In the genomic region with DNA sequence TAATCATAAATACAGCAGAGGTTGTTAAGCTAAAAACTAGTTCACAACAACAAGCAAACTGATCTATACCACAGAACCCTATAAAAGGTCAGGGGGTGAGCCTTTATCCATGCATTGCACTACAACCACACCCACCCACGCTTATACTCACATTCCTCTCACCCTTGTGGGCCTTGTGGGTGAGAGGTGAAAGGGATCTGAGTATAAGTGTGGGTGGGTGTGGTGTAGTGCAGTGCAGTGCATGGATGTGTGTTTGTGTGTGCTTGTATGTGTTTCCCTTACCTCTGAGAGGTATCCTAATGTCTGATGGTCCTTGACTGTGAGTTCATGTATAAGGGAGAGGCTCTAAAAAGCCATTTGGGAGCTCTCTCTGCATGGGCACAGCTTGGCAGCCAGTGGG, we compare ENCODE assay signal across 22 cellular contexts.
A peak's percentile ranks its signal among the peaks of the same experiment; 100 is the strongest.
DNase-seq lines count a peak whose midpoint lies in the region; ATAC-seq and TF ChIP-seq lines count a peak whose summit lies in the region.
"Had no signal": no experiment of that assay in that cellular context is flagged by ENCODE, and none has a peak within 500 bp of the region (broad histone marks: within the 10 kb centered on the region; RNA-seq: fewer than 3 reads in every experiment).

No MANE protein-coding gene starts in this region.

- H3K9me3 Mint-ChIP-seq in activated T-cell treated with anti-CD3 and anti-CD28 coated beads, Interleukin-2, amount 50 U/mL, for 72 hours = no peaks in the 10 kb centered on the region
- no peaks in the 10 kb centered on the region for H3K9me3 Mint-ChIP-seq in stimulated activated effector memory CD8-positive, alpha-beta T cell treated with anti-CD3 and anti-CD28 coated beads, Interleukin-12 subunit alpha, Interleukin-12 subunit beta, amount 100 ng/mL, for 72 hours
- H3K9me3 Mint-ChIP-seq: activated naive CD4-positive, alpha-beta T cell treated with anti-CD3 and anti-CD28 coated beads, Interleukin-2, amount 10 ng/mL, durations not matched to agents 7 days and 5 days had no signal

- H3K27me3 Mint-ChIP-seq in activated T-cell treated with anti-CD3 and anti-CD28 coated beads, Interleukin-2, amount 50 U/mL, for 72 hours (ENCODE audit: low read depth) = peaks cover 6% of the 10 kb centered on the region
- H3K27me3 Mint-ChIP-seq: activated naive CD4-positive, alpha-beta T cell treated with anti-CD3 and anti-CD28 coated beads, Interleukin-2, amount 10 ng/mL, durations not matched to agents 7 days and 5 days had no signal

- H3K27me3 ChIP-seq in heart left ventricle = no peaks in the 10 kb centered on the region
- H3K27me3 ChIP-seq: foreskin keratinocyte, tibial nerve had no signal

- 78 to 83% (median 82%) methylated on average over 1 of the region's 1 CpG for WGBS in heart left ventricle, 4 donors

- no peak for TF ChIP-seq POLR2A in heart left ventricle (IDR thresholded peaks at IDR 0.05)

- no peak for TF ChIP-seq CTCF in heart left ventricle (IDR thresholded peaks at IDR 0.05)

- intact Hi-C loops in heart left ventricle (cut with DNase I) = loop anchor here in 2 of 10 donors (5.0 to 10.0 kb wide), 3 partner anchors 100 to 283 kb away; a partner anchor contains a TSS

- H3K36me3 ChIP-seq in heart left ventricle = no peaks in the 10 kb centered on the region
- H3K36me3 ChIP-seq: tibial nerve had no signal

- no peak overlapping the region for H3K4me3 ChIP-seq in heart left ventricle
- H3K4me3 ChIP-seq: GM23248, tibial nerve had no signal

- H3K4me1 Mint-ChIP-seq in activated T-cell treated with anti-CD3 and anti-CD28 coated beads, Interleukin-2, amount 50 U/mL, for 72 hours (ENCODE audit: low read depth) = peaks cover 27% of the 10 kb centered on the region
- H3K4me1 Mint-ChIP-seq in stimulated activated effector memory CD8-positive, alpha-beta T cell treated with anti-CD3 and anti-CD28 coated beads, Interleukin-12 subunit alpha, Interleukin-12 subunit beta, amount 100 ng/mL, for 72 hours = peaks cover 30% of the 10 kb centered on the region
- H3K4me1 Mint-ChIP-seq: activated naive CD4-positive, alpha-beta T cell treated with anti-CD3 and anti-CD28 coated beads, Interleukin-2, amount 10 ng/mL, durations not matched to agents 7 days and 5 days had no signal

- H3K9me3 ChIP-seq in heart left ventricle = peaks cover 0 to 5% (median 0%) of the 10 kb centered on the region in 12 donors
- H3K9me3 ChIP-seq: tibial nerve had no signal

- H3K36me3 Mint-ChIP-seq in activated T-cell treated with anti-CD3 and anti-CD28 coated beads, Interleukin-2, amount 50 U/mL, for 72 hours (ENCODE audit: insufficient read depth in 2 of 2) = no peaks in the 10 kb centered on the region
- H3K36me3 Mint-ChIP-seq in stimulated activated effector memory CD8-positive, alpha-beta T cell treated with anti-CD3 and anti-CD28 coated beads, Interleukin-12 subunit alpha, Interleukin-12 subunit beta, amount 100 ng/mL, for 72 hours = no peaks in the 10 kb centered on the region
- H3K36me3 Mint-ChIP-seq: activated naive CD4-positive, alpha-beta T cell treated with anti-CD3 and anti-CD28 coated beads, Interleukin-2, amount 10 ng/mL, durations not matched to agents 7 days and 5 days had no signal

- peaks cover 0 to 17% (median 4%) of the 10 kb centered on the region in 12 donors for H3K4me1 ChIP-seq in heart left ventricle
- H3K4me1 ChIP-seq: foreskin keratinocyte, tibial nerve had no signal

- DNase-seq in activated T-cell treated with anti-CD3 and anti-CD28 coated beads, Interleukin-2, amount 50 U/mL, for 72 hours = peak; percentile 10 to 17
- no peak for DNase-seq in activated T-cell treated with anti-CD3 and anti-CD28 coated beads, Interleukin-2, amount 50 U/mL, for 1 hour
- DNase-seq in heart left ventricle (no peak), NCI-H526 treated with DMSO at 0.1 percent for 48 hours (lab: John Stamatoyannopoulos, UW) (no peak), kidney tubule cell (ENCODE audit: low spot score) (no peak), NAMALWA (ENCODE audit: low spot score) (no peak)
- DNase-seq in stimulated activated effector memory CD8-positive, alpha-beta T cell treated with anti-CD3 and anti-CD28 coated beads, Interleukin-12 subunit alpha, Interleukin-12 subunit beta, amount 100 ng/mL, for 72 hours (ENCODE audit: low spot score in 2 of 2) = peak in 1 of 2 donors; percentile 4
- DNase-seq: activated CD4-positive, alpha-beta T cell treated with anti-CD3 and anti-CD28 coated beads for 1 hour; activated naive CD4-positive, alpha-beta T cell treated with anti-CD3 and anti-CD28 coated beads, Interleukin-2, amount 10 ng/mL, durations not matched to agents 7 days and 5 days; C1 segment of cervical spinal cord; foreskin keratinocyte; GM23248; hypothalamus; islet precursor cell; NCI-H2081; occipital lobe; retina; T-helper 9 cell had no signal

- H3K27ac ChIP-seq in heart left ventricle = peak overlapping the region in 5 of 12 donors; percentile 3 to 43 (median 33)
- H3K27ac ChIP-seq: epithelial cell of prostate, foreskin keratinocyte, GM23248, tibial nerve had no signal

- no peak overlapping the region for H3K27ac Mint-ChIP-seq in activated T-cell treated with anti-CD3 and anti-CD28 coated beads, Interleukin-2, amount 50 U/mL, for 72 hours
- H3K27ac Mint-ChIP-seq in stimulated activated effector memory CD8-positive, alpha-beta T cell treated with anti-CD3 and anti-CD28 coated beads, Interleukin-12 subunit alpha, Interleukin-12 subunit beta, amount 100 ng/mL, for 72 hours = no peak overlapping the region
- H3K27ac Mint-ChIP-seq: activated naive CD4-positive, alpha-beta T cell treated with anti-CD3 and anti-CD28 coated beads, Interleukin-2, amount 10 ng/mL, durations not matched to agents 7 days and 5 days had no signal

- no peak overlapping the region for H3K4me3 Mint-ChIP-seq in activated T-cell treated with anti-CD3 and anti-CD28 coated beads, Interleukin-2, amount 50 U/mL, for 72 hours
- H3K4me3 Mint-ChIP-seq in stimulated activated effector memory CD8-positive, alpha-beta T cell treated with anti-CD3 and anti-CD28 coated beads, Interleukin-12 subunit alpha, Interleukin-12 subunit beta, amount 100 ng/mL, for 72 hours = no peak overlapping the region
- H3K4me3 Mint-ChIP-seq: activated naive CD4-positive, alpha-beta T cell treated with anti-CD3 and anti-CD28 coated beads, Interleukin-2, amount 10 ng/mL, durations not matched to agents 7 days and 5 days had no signal

- peak; percentile 72 to 90 for ATAC-seq in activated T-cell treated with anti-CD3 and anti-CD28 coated beads, Interleukin-2, amount 50 U/mL, for 72 hours (replicated peaks in 1 of 2)
- ATAC-seq in HG03175 (IDR thresholded peaks at IDR 0.05; ENCODE audit: unreplicated experiment) = peak; percentile 59
- ATAC-seq in heart left ventricle = peak; percentile 12 to 52 (median 40)
- ATAC-seq in stimulated activated effector memory CD8-positive, alpha-beta T cell treated with anti-CD3 and anti-CD28 coated beads, Interleukin-12 subunit alpha, Interleukin-12 subunit beta, amount 100 ng/mL, for 72 hours = peak; percentile 98
- ATAC-seq: foreskin keratinocyte, SK-N-SH treated with all-trans-retinoic acid at 6 μM for 48 hours had no signal

Comparison
In these comparisons a context has a peak if more than half of its experiments do, and no peak if none do; other contexts are left out.
1. DNase-seq: peak in activated T-cell treated with anti-CD3 and anti-CD28 coated beads, Interleukin-2, amount 50 U/mL, for 72 hours (2 of 2); none in activated T-cell treated with anti-CD3 and anti-CD28 coated beads, Interleukin-2, amount 50 U/mL, for 1 hour (single experiment), heart left ventricle (0 of 5), NCI-H526 treated with DMSO at 0.1 percent for 48 hours (single experiment), kidney tubule cell (single experiment) and NAMALWA (single experiment).
2. ATAC-seq: peak in every context shown above with its lines; median percentile 98 in stimulated activated effector memory CD8-positive, alpha-beta T cell treated with anti-CD3 and anti-CD28 coated beads, Interleukin-12 subunit alpha, Interleukin-12 subunit beta, amount 100 ng/mL, for 72 hours; 81 in activated T-cell treated with anti-CD3 and anti-CD28 coated beads, Interleukin-2, amount 50 U/mL, for 72 hours; 59 in HG03175; 40 in heart left ventricle.